9 cellular contexts compared by ENCODE assay signal in genomic region chr3:15815696-15816095, GRCh38. TPM values are rescaled to one million over a fixed set of nuclear protein-coding genes. Genes with fewer than 3 reads are reported as not detected.
DNase-seq lines count a peak whose midpoint lies in the region; ATAC-seq and TF ChIP-seq lines count a peak whose summit lies in the region.
"Had no signal": no experiment of that assay in that cellular context is flagged by ENCODE, and none has a peak within 500 bp of the region (broad histone marks: within the 10 kb centered on the region; RNA-seq: fewer than 3 reads in every experiment).

No MANE protein-coding gene starts in this region.

- no peaks in the 10 kb centered on the region for H3K36me3 ChIP-seq in kidney epithelial cell (ENCODE audit: control insufficient read depth, insufficient read depth, low read length)

- ATAC-seq in stimulated activated effector memory CD8-positive, alpha-beta T cell treated with anti-CD3 and anti-CD28 coated beads, Interleukin-12 subunit alpha, Interleukin-12 subunit beta, amount 100 ng/mL, for 72 hours = no peak

- no peaks in the 10 kb centered on the region for H3K9me3 Mint-ChIP-seq in stimulated activated effector memory CD8-positive, alpha-beta T cell treated with anti-CD3 and anti-CD28 coated beads, Interleukin-12 subunit alpha, Interleukin-12 subunit beta, amount 100 ng/mL, for 72 hours
- H3K9me3 Mint-ChIP-seq: dendritic cell treated with granulocyte-macrophage colony-stimulating factor and Interleukin-4, amounts not matched to agents 40 ng/mL and 50 ng/mL, for 4 days had no signal

- peaks cover 19% of the 10 kb centered on the region for H3K4me1 Mint-ChIP-seq in stimulated activated effector memory CD8-positive, alpha-beta T cell treated with anti-CD3 and anti-CD28 coated beads, Interleukin-12 subunit alpha, Interleukin-12 subunit beta, amount 100 ng/mL, for 72 hours

- H3K27ac Mint-ChIP-seq in stimulated activated effector memory CD8-positive, alpha-beta T cell treated with anti-CD3 and anti-CD28 coated beads, Interleukin-12 subunit alpha, Interleukin-12 subunit beta, amount 100 ng/mL, for 72 hours = no peak overlapping the region
- H3K27ac Mint-ChIP-seq: dendritic cell treated with granulocyte-macrophage colony-stimulating factor and Interleukin-4, amounts not matched to agents 40 ng/mL and 50 ng/mL, for 4 days had no signal

- no peak overlapping the region for H3K27ac ChIP-seq in C4-2B

- DNase-seq in HFF-Myc (ENCODE audit: extremely low read depth, low read depth) (peak; percentile 42), amniotic epithelial cell (ENCODE audit: low read depth) (peak; percentile 77), kidney epithelial cell (ENCODE audit: low read depth) (no peak), islet precursor cell (no peak)
- DNase-seq in stimulated activated effector memory CD8-positive, alpha-beta T cell treated with anti-CD3 and anti-CD28 coated beads, Interleukin-12 subunit alpha, Interleukin-12 subunit beta, amount 100 ng/mL, for 72 hours (ENCODE audit: low spot score in 2 of 2) = no peak
- no peak for DNase-seq in activated naive CD4-positive, alpha-beta T cell (lab: John Stamatoyannopoulos, UW)
- DNase-seq in activated CD8-positive, alpha-beta memory T cell treated with anti-CD3 and anti-CD28 coated beads, Interleukin-2, amount 50 U/mL, for 4 hours = no peak

- H3K27me3 ChIP-seq in kidney epithelial cell (ENCODE audit: control insufficient read depth, insufficient read depth, low read length) = no peaks in the 10 kb centered on the region

- H3K4me3 ChIP-seq in HFF-Myc (replicated peaks; ENCODE audit: low read depth, low read length) (no peak overlapping the region), kidney epithelial cell (ENCODE audit: low read depth, low read length) (no peak overlapping the region)

- no peak overlapping the region for H3K4me3 Mint-ChIP-seq in stimulated activated effector memory CD8-positive, alpha-beta T cell treated with anti-CD3 and anti-CD28 coated beads, Interleukin-12 subunit alpha, Interleukin-12 subunit beta, amount 100 ng/mL, for 72 hours
- H3K4me3 Mint-ChIP-seq: dendritic cell treated with granulocyte-macrophage colony-stimulating factor and Interleukin-4, amounts not matched to agents 40 ng/mL and 50 ng/mL, for 4 days had no signal

- H3K36me3 Mint-ChIP-seq in stimulated activated effector memory CD8-positive, alpha-beta T cell treated with anti-CD3 and anti-CD28 coated beads, Interleukin-12 subunit alpha, Interleukin-12 subunit beta, amount 100 ng/mL, for 72 hours = no peaks in the 10 kb centered on the region

- TF ChIP-seq CTCF in C4-2B (conservative IDR thresholded peaks at IDR 0.05) (peak; percentile 55), HFF-Myc (IDR thresholded peaks at IDR 0.05; ENCODE audit: low read depth, low read length, missing control alignments) (no peak), kidney epithelial cell (IDR thresholded peaks at IDR 0.05; ENCODE audit: insufficient read depth, low read length, poor library complexity, severe bottlenecking) (peak; percentile 5)

RNA-seq across cellular contexts. Expression of gene ANKRD28, which starts 17.9 kb away (rescaled TPM):
- total RNA-seq in kidney epithelial cell = 27.4 and 28.4 TPM in 2 replicates

Comparison
In these comparisons a context has a peak if more than half of its experiments do, and no peak if none do; other contexts are left out.
1. DNase-seq: peak in HFF-Myc (single experiment) and amniotic epithelial cell (single experiment); none in kidney epithelial cell (single experiment), islet precursor cell (single experiment), stimulated activated effector memory CD8-positive, alpha-beta T cell treated with anti-CD3 and anti-CD28 coated beads, Interleukin-12 subunit alpha, Interleukin-12 subunit beta, amount 100 ng/mL, for 72 hours (0 of 2), activated naive CD4-positive, alpha-beta T cell (0 of 4) and activated CD8-positive, alpha-beta memory T cell treated with anti-CD3 and anti-CD28 coated beads, Interleukin-2, amount 50 U/mL, for 4 hours (single experiment).